Comparison of ENCODE assay signal across 9 cellular contexts in the genomic region with DNA sequence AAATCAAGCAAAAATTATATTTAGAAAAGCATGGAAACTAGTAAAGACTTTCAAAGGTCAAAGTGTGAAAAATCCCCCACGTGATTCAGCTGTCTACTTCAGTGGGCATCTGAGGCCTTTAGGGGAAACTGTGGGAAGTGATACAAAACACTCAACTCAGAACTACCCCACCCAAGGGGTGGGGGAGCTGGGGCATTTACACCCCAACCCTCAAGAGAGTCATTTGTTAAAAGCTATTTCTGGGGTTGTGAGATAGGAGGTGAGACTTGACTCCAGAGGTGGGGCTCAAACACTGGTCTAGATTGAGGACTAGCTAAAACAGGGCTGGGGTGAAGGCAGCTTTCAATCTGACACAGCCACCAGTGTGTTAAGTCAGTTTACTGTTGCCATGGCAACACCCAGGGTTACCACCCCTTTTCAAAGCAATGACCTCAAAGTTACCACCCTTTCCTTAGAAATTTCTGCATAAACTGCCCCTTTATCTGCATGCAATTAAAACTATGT. TPM values are rescaled to one million over a fixed set of nuclear protein-coding genes. Genes with fewer than 3 reads are reported as not detected.
DNase-seq lines count a peak whose midpoint lies in the region; ATAC-seq and TF ChIP-seq lines count a peak whose summit lies in the region.
"Had no signal": no experiment of that assay in that cellular context is flagged by ENCODE, and none has a peak within 500 bp of the region (broad histone marks: within the 10 kb centered on the region; RNA-seq: fewer than 3 reads in every experiment).

No MANE protein-coding gene starts in this region.

- no peak overlapping the region for H3K27ac Mint-ChIP-seq in activated naive CD4-positive, alpha-beta T cell treated with anti-CD3 and anti-CD28 coated beads, Interleukin-2, amount 10 ng/mL, durations not matched to agents 7 days and 5 days
- no peak overlapping the region for H3K27ac Mint-ChIP-seq in activated CD4-positive, alpha-beta memory T cell treated with anti-CD3 and anti-CD28 coated beads, Interleukin-2, amount 10 ng/mL, durations not matched to agents 7 days and 5 days
- peak overlapping the region; percentile 74 for H3K27ac Mint-ChIP-seq in stimulated activated memory B cell treated with anti-CD40 and anti-IgM and Interleukin-4, amounts not matched to agents 10 μg/mL and 1 μg/mL and 100 μg/mL, for 72 hours

- H3K4me1 ChIP-seq in transverse colon, result no peaks in the 10 kb centered on the region

- POLR2A ChIA-PET in activated CD4-positive, alpha-beta memory T cell treated with anti-CD3 and anti-CD28 coated beads, Interleukin-2, amount 10 ng/mL, durations not matched to agents 7 days and 5 days (lab: Charles Lee), result interaction anchor here (1.7 kb wide), 1 partner anchor 14 kb away, joined by 5 read pairs; no protein-coding TSS in a partner anchor

- no peak overlapping the region for H3K4me3 ChIP-seq in transverse colon

- no peaks in the 10 kb centered on the region for H3K36me3 ChIP-seq in transverse colon

- intact Hi-C loops in transverse colon (cut with DNase I; ENCODE audit: low total_unique reads), result no loop called here

- H3K9me3 Mint-ChIP-seq in activated naive CD4-positive, alpha-beta T cell treated with anti-CD3 and anti-CD28 coated beads, Interleukin-2, amount 10 ng/mL, durations not matched to agents 7 days and 5 days, result no peaks in the 10 kb centered on the region
- no peaks in the 10 kb centered on the region for H3K9me3 Mint-ChIP-seq in activated CD4-positive, alpha-beta memory T cell treated with anti-CD3 and anti-CD28 coated beads, Interleukin-2, amount 10 ng/mL, durations not matched to agents 7 days and 5 days
- H3K9me3 Mint-ChIP-seq in stimulated activated memory B cell treated with anti-CD40 and anti-IgM and Interleukin-4, amounts not matched to agents 10 μg/mL and 1 μg/mL and 100 μg/mL, for 72 hours, result peaks cover 2% of the 10 kb centered on the region

- no peaks in the 10 kb centered on the region for H3K27me3 Mint-ChIP-seq in activated naive CD4-positive, alpha-beta T cell treated with anti-CD3 and anti-CD28 coated beads, Interleukin-2, amount 10 ng/mL, durations not matched to agents 7 days and 5 days
- H3K27me3 Mint-ChIP-seq in activated CD4-positive, alpha-beta memory T cell treated with anti-CD3 and anti-CD28 coated beads, Interleukin-2, amount 10 ng/mL, durations not matched to agents 7 days and 5 days, result peaks cover 5% of the 10 kb centered on the region
- no peaks in the 10 kb centered on the region for H3K27me3 Mint-ChIP-seq in stimulated activated memory B cell treated with anti-CD40 and anti-IgM and Interleukin-4, amounts not matched to agents 10 μg/mL and 1 μg/mL and 100 μg/mL, for 72 hours

- no peaks in the 10 kb centered on the region for H3K36me3 Mint-ChIP-seq in activated naive CD4-positive, alpha-beta T cell treated with anti-CD3 and anti-CD28 coated beads, Interleukin-2, amount 10 ng/mL, durations not matched to agents 7 days and 5 days
- no peaks in the 10 kb centered on the region for H3K36me3 Mint-ChIP-seq in activated CD4-positive, alpha-beta memory T cell treated with anti-CD3 and anti-CD28 coated beads, Interleukin-2, amount 10 ng/mL, durations not matched to agents 7 days and 5 days (ENCODE audit: low read depth)
- peaks cover 5% of the 10 kb centered on the region for H3K36me3 Mint-ChIP-seq in stimulated activated memory B cell treated with anti-CD40 and anti-IgM and Interleukin-4, amounts not matched to agents 10 μg/mL and 1 μg/mL and 100 μg/mL, for 72 hours

- peak; percentile 89 for ATAC-seq in HG03175 (IDR thresholded peaks at IDR 0.05; ENCODE audit: unreplicated experiment)
- ATAC-seq in stimulated activated memory B cell treated with anti-CD40 and anti-IgM and Interleukin-4, amounts not matched to agents 10 μg/mL and 1 μg/mL and 100 μg/mL, for 72 hours, result peak; percentile 97
- ATAC-seq: Panc1 had no signal

- no peak overlapping the region for H3K27ac ChIP-seq in transverse colon

- no peak overlapping the region for H3K4me3 Mint-ChIP-seq in activated naive CD4-positive, alpha-beta T cell treated with anti-CD3 and anti-CD28 coated beads, Interleukin-2, amount 10 ng/mL, durations not matched to agents 7 days and 5 days
- H3K4me3 Mint-ChIP-seq in activated CD4-positive, alpha-beta memory T cell treated with anti-CD3 and anti-CD28 coated beads, Interleukin-2, amount 10 ng/mL, durations not matched to agents 7 days and 5 days, result no peak overlapping the region
- H3K4me3 Mint-ChIP-seq in stimulated activated memory B cell treated with anti-CD40 and anti-IgM and Interleukin-4, amounts not matched to agents 10 μg/mL and 1 μg/mL and 100 μg/mL, for 72 hours, result no peak overlapping the region

- in situ Hi-C loops in transverse colon (cut with MboI; ENCODE audit: low pct_ligation_motif_present in 1 of 4, low pct_unique_long_range_greater_than_20kb in 1 of 4, low sequenced_read_pairs in 3 of 4), result no loop called here

- H3K27me3 ChIP-seq in transverse colon, result no peaks in the 10 kb centered on the region

- DNase-seq in activated naive CD4-positive, alpha-beta T cell treated with Interleukin-2 at 50 U/mL for 16 hours, result peak; percentile 10
- DNase-seq in activated naive CD4-positive, alpha-beta T cell treated with anti-CD3 and anti-CD28 coated beads, Interleukin-2, amount 10 ng/mL, durations not matched to agents 7 days and 5 days, result no peak
- DNase-seq in activated CD4-positive, alpha-beta memory T cell treated with anti-CD3 and anti-CD28 coated beads, Interleukin-2, amount 10 ng/mL, durations not matched to agents 7 days and 5 days, result peak; percentile 34
- DNase-seq in activated CD8-positive, alpha-beta memory T cell treated with anti-CD3 and anti-CD28 coated beads, Interleukin-2, amount 50 U/mL, for 4 hours, result no peak
- DNase-seq in transverse colon (no peak), ureter (ENCODE audit: low spot score) (no peak)

- no peak for TF ChIP-seq POLR2A in transverse colon (IDR thresholded peaks at IDR 0.05)

- TF ChIP-seq CTCF in transverse colon (IDR thresholded peaks at IDR 0.05), result no peak

- no peak for TF ChIP-seq EP300 in transverse colon (IDR thresholded peaks at IDR 0.05; ENCODE audit: low read depth)

- peaks cover 22% of the 10 kb centered on the region for H3K4me1 Mint-ChIP-seq in activated naive CD4-positive, alpha-beta T cell treated with anti-CD3 and anti-CD28 coated beads, Interleukin-2, amount 10 ng/mL, durations not matched to agents 7 days and 5 days
- H3K4me1 Mint-ChIP-seq in activated CD4-positive, alpha-beta memory T cell treated with anti-CD3 and anti-CD28 coated beads, Interleukin-2, amount 10 ng/mL, durations not matched to agents 7 days and 5 days, result peaks cover 17% of the 10 kb centered on the region
- peaks cover 61% of the 10 kb centered on the region for H3K4me1 Mint-ChIP-seq in stimulated activated memory B cell treated with anti-CD40 and anti-IgM and Interleukin-4, amounts not matched to agents 10 μg/mL and 1 μg/mL and 100 μg/mL, for 72 hours

- CTCF ChIA-PET in activated naive CD4-positive, alpha-beta T cell treated with anti-CD3 and anti-CD28 coated beads, Interleukin-2, amount 10 ng/mL, durations not matched to agents 7 days and 5 days (lab: Charles Lee), result interaction anchor here (0.8 to 1.2 kb wide), 3 partner anchors 12 to 345 kb away, joined by 3 to 4 read pairs (median 4); no protein-coding TSS in a partner anchor
- CTCF ChIA-PET in activated CD4-positive, alpha-beta memory T cell treated with anti-CD3 and anti-CD28 coated beads, Interleukin-2, amount 10 ng/mL, durations not matched to agents 7 days and 5 days (lab: Charles Lee), result interaction anchor here (1.3 kb wide), 1 partner anchor 357 kb away, joined by 3 read pairs; no protein-coding TSS in a partner anchor

- no peaks in the 10 kb centered on the region for H3K9me3 ChIP-seq in transverse colon

- 57 to 100% methylated on average over 1 of the region's 1 CpG for WGBS in transverse colon (ENCODE audit: low coverage in 1 of 2), 2 donors

RNA-seq across cellular contexts. Expression of gene GTSF1L, which starts 9.8 kb away (rescaled TPM):
- not detected for total RNA-seq in activated CD4-positive, alpha-beta memory T cell treated with anti-CD3 and anti-CD28 coated beads, Interleukin-2, amount 10 ng/mL, durations not matched to agents 7 days and 5 days
- not detected for total RNA-seq in transverse colon
- not detected for total RNA-seq in ureter

Comparison
In these comparisons a context has a peak if more than half of its experiments do, and no peak if none do; other contexts are left out.
1. DNase-seq: peak in activated naive CD4-positive, alpha-beta T cell treated with Interleukin-2 at 50 U/mL for 16 hours (single experiment) and activated CD4-positive, alpha-beta memory T cell treated with anti-CD3 and anti-CD28 coated beads, Interleukin-2, amount 10 ng/mL, durations not matched to agents 7 days and 5 days (single experiment); none in activated naive CD4-positive, alpha-beta T cell treated with anti-CD3 and anti-CD28 coated beads, Interleukin-2, amount 10 ng/mL, durations not matched to agents 7 days and 5 days (single experiment), activated CD8-positive, alpha-beta memory T cell treated with anti-CD3 and anti-CD28 coated beads, Interleukin-2, amount 50 U/mL, for 4 hours (single experiment), transverse colon (single experiment) and ureter (single experiment).